ENCODE assay signal across 6 cellular contexts in the genomic region with DNA sequence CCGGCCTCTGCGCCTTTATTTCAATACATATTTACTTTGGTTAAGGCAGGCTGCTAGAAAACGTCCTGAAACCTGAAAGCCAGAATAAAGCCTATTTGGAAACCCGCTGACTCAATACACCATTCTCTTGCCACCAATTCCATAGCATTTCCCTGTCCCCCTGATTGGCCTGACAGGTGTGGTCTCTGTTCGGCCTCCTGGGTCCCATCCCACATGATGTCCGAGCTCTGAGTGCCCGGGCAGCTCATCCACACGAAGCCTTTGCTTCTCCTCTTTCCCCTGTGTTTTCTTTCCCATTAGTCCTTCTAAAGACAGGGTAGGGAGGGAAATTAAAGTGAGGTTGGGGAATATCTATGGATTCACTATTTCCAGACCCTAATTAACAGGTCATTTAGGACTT.
"Had no signal": no experiment of that assay in that cellular context is flagged by ENCODE, and none has a peak within 500 bp of the region (broad histone marks: within the 10 kb centered on the region; RNA-seq: fewer than 3 reads in every experiment).

No MANE protein-coding gene starts in this region.

- DNase-seq: IMR-90, KBM-7 had no signal

- ATAC-seq: HepG2, K562 had no signal

- H3K4me1 Mint-ChIP-seq: IgD-negative memory B cell had no signal

- H3K27ac Mint-ChIP-seq: IgD-negative memory B cell had no signal

- H3K4me3 Mint-ChIP-seq: IgD-negative memory B cell had no signal

- H3K27ac ChIP-seq: HL-60 had no signal

- H3K36me3 Mint-ChIP-seq: IgD-negative memory B cell had no signal

- H3K4me3 ChIP-seq: K562 had no signal
